11 cellular contexts compared by ENCODE assay signal in genomic region chr22:45006101-45006872, GRCh38. TPM values are rescaled to one million over a fixed set of nuclear protein-coding genes. Genes with fewer than 3 reads are reported as not detected.
A peak's percentile ranks its signal among the peaks of the same experiment; 100 is the strongest.
DNase-seq lines count a peak whose midpoint lies in the region; TF ChIP-seq lines count a peak whose summit lies in the region.
"Had no signal": no experiment of that assay in that cellular context is flagged by ENCODE, and none has a peak within 500 bp of the region (broad histone marks: within the 10 kb centered on the region; RNA-seq: fewer than 3 reads in every experiment).

No MANE protein-coding gene starts in this region.

- intact Hi-C loops in testis (cut with DNase I; ENCODE audit: low total_unique reads), result no loop called here

- H3K27ac ChIP-seq in testis, result peak overlapping the region; percentile 90 to 95
- H3K27ac ChIP-seq: RWPE1 had no signal

- DNase-seq in NCI-H2227 (lab: John Stamatoyannopoulos, UW; ENCODE audit: unreplicated experiment) (peak; percentile 23), cerebellar cortex (ENCODE audit: low spot score) (peak; percentile 17), midbrain (lab: John Stamatoyannopoulos, UW) (peak; percentile 64), testis (peak; percentile 63), NCI-H524 treated with DMSO at 0.1 percent for 48 hours (lab: John Stamatoyannopoulos, UW) (no peak), germinal center (ENCODE audit: low spot score) (no peak), NCI-H510A (lab: John Stamatoyannopoulos, UW) (no peak)
- DNase-seq: activated CD4-positive, alpha-beta T cell treated with anti-CD3 and anti-CD28 coated beads for 48 hours; NCI-H1436; stimulated activated CD4-positive, alpha-beta T cell treated with anti-CD3 and anti-CD28 coated beads, Interleukin-4, amount 100 ng/mL, for 1 hour had no signal

- TF ChIP-seq POLR2A in testis (IDR thresholded peaks at IDR 0.05), result no peak

- peak overlapping the region; percentile 69 to 78 for H3K4me3 ChIP-seq in testis

- H3K4me1 ChIP-seq in testis, result peaks cover 21% of the 10 kb centered on the region

- 2% methylated on average over 19 of the region's 19 CpGs for WGBS in testis, 2 donors

- no peaks in the 10 kb centered on the region for H3K27me3 ChIP-seq in testis

- H3K36me3 ChIP-seq in testis (ENCODE audit: low read depth, missing control alignments), result no peaks in the 10 kb centered on the region

- H3K9me3 ChIP-seq in testis, result no peaks in the 10 kb centered on the region

- TF ChIP-seq CTCF in testis (IDR thresholded peaks at IDR 0.05), result no peak

RNA-seq across cellular contexts. Expression of gene PHF21B, which starts 3.5 kb away (rescaled TPM):
- total RNA-seq in testis, result 10 to 100 TPM; 19.0 to 37.9 TPM
- 8.5 TPM for polyA plus RNA-seq in testis (ENCODE audit: insufficient read depth, low read depth, low replicate concordance)

Comparison
In these comparisons a context has a peak if more than half of its experiments do, and no peak if none do; other contexts are left out.
1. DNase-seq: peak in NCI-H2227 (single experiment), cerebellar cortex (single experiment), midbrain (single experiment) and testis (single experiment); none in NCI-H524 treated with DMSO at 0.1 percent for 48 hours (single experiment), germinal center (single experiment) and NCI-H510A (single experiment).